In the genomic region with DNA sequence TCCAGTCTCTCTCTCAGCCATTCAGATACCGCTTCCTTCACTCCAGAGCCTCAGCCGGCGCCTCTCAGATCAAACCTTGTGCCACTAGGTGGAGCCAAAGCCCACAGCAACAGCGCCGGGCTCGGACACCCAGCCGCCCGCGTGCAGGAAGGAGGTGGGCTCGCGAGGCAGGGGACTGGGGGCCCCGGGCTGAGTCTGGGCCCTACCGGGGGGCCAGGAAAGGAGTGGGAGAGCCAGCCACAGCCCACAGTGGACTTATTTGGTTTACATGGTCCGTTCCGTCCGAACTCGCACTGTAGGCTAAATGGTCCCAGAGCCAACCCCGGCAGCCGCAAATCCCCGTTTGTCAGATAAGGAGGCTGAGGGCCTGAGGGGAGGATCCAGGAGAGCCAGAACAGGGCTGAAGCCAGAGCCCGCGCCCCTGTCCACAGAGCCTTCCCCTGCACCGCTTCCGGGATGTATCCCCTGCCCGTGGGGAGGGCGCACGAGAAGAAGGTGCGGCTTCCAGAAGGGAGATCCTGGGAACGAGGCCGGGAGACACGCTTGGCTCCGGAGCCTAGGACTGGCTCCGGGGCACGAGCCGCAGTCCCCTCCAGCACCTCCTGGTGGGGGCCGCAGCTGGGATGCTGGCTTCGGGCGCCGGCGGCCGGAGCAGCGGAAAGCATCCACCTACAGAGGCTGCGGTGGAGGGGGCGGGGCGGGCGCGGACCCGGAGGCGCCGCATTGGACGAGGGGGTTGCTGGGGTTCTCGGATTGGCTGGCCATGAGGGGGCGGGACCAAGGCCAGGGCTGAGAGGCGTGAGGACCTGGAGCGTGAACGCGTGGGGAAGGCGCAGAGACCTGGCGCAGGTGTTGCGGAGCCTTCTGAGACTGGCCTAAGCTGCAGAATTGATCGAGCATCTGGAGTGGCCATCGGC, we compare ENCODE assay signal across 1 cellular context.
A peak's percentile ranks its signal among the peaks of the same experiment; 100 is the strongest.
TF ChIP-seq lines count a peak whose summit lies in the region.

No MANE protein-coding gene starts in this region.

TF ChIP-seq in HepG2, 621 proteins besides CTCF, POLR2A, EP300 and RAD21 (continued from another document and continues in another):
- TF ChIP-seq TBP (CRISPR knock-in tag; IDR thresholded peaks at IDR 0.05) = no peak
- peak; percentile 45; the same call in 1 of the 2 replicates for TF ChIP-seq FOXK1 (CRISPR knock-in tag; IDR thresholded peaks at IDR 0.05; ENCODE audit: borderline replicate concordance, low read depth)
- TF ChIP-seq RXRB (CRISPR knock-in tag; IDR thresholded peaks at IDR 0.05; ENCODE audit: borderline replicate concordance) = peak; percentile 39
- no peak for TF ChIP-seq TRIM24 (CRISPR knock-in tag; IDR thresholded peaks at IDR 0.05)
- TF ChIP-seq ATF5 (CRISPR knock-in tag; IDR thresholded peaks at IDR 0.05; ENCODE audit: low read depth) = no peak
- TF ChIP-seq, protein P1, sequence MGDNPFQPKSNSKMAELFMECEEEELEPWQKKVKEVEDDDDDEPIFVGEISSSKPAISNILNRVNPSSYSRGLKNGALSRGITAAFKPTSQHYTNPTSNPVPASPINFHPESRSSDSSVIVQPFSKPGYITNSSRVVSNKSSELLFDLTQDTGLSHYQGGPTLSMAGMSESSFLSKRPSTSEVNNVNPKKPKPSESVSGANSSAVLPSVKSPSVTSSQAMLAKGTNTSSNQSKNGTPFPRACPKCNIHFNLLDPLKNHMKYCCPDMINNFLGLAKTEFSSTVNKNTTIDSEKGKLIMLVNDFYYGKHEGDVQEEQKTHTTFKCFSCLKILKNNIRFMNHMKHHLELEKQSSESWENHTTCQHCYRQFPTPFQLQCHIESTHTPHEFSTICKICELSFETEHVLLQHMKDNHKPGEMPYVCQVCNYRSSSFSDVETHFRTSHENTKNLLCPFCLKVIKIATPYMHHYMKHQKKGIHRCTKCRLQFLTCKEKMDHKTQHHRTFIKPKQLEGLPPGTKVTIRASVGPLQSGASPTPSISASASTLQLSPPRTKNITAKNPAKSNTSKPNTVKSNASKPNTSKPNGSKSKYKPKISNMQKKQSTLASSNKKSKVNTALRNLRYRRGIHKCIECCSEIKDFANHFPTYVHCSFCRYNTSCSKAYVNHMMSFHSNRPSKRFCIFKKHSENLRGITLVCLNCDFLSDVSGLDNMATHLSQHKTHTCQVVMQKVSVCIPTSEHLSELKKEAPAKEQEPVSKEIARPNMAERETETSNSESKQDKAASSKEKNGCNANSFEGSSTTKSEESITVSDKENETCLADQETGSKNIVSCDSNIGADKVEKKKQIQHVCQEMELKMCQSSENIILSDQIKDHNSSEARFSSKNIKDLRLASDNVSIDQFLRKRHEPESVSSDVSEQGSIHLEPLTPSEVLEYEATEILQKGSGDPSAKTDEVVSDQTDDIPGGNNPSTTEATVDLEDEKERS (CRISPR knock-in tag; IDR thresholded peaks at IDR 0.05) = no peak
- TF ChIP-seq, protein P2, sequence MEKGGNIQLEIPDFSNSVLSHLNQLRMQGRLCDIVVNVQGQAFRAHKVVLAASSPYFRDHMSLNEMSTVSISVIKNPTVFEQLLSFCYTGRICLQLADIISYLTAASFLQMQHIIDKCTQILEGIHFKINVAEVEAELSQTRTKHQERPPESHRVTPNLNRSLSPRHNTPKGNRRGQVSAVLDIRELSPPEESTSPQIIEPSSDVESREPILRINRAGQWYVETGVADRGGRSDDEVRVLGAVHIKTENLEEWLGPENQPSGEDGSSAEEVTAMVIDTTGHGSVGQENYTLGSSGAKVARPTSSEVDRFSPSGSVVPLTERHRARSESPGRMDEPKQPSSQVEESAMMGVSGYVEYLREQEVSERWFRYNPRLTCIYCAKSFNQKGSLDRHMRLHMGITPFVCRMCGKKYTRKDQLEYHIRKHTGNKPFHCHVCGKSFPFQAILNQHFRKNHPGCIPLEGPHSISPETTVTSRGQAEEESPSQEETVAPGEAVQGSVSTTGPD (CRISPR knock-in tag; IDR thresholded peaks at IDR 0.05) = no peak
- no peak for TF ChIP-seq JUNB (CRISPR knock-in tag; IDR thresholded peaks at IDR 0.05; ENCODE audit: borderline replicate concordance)
- TF ChIP-seq, protein P3, sequence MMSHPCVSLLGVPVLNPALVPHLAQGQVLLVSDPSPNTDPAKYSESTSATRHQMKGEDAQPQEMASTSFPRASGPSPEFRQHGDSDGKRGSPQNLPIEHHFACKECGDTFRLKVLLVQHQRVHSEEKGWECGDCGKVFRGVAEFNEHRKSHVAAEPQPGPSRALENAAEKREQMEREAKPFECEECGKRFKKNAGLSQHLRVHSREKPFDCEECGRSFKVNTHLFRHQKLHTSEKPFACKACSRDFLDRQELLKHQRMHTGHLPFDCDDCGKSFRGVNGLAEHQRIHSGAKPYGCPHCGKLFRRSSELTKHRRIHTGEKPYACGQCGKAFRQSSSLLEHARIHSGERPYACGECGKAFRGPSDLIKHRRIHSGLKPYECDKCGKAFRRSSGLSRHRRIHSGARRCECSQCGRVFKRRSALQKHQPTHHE (CRISPR knock-in tag; IDR thresholded peaks at IDR 0.05; ENCODE audit: borderline replicate concordance) = no peak
- no peak for TF ChIP-seq FOSL1 (CRISPR knock-in tag; IDR thresholded peaks at IDR 0.05; ENCODE audit: borderline replicate concordance)
- 0 out of 2 replicates have a peak, but pooled peaks have one; percentile 35 for TF ChIP-seq ZSCAN25 (CRISPR knock-in tag; IDR thresholded peaks at IDR 0.05)
- TF ChIP-seq, protein P4, sequence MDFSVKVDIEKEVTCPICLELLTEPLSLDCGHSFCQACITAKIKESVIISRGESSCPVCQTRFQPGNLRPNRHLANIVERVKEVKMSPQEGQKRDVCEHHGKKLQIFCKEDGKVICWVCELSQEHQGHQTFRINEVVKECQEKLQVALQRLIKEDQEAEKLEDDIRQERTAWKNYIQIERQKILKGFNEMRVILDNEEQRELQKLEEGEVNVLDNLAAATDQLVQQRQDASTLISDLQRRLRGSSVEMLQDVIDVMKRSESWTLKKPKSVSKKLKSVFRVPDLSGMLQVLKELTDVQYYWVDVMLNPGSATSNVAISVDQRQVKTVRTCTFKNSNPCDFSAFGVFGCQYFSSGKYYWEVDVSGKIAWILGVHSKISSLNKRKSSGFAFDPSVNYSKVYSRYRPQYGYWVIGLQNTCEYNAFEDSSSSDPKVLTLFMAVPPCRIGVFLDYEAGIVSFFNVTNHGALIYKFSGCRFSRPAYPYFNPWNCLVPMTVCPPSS (IDR thresholded peaks at IDR 0.05) = no peak
- TF ChIP-seq, protein P5, sequence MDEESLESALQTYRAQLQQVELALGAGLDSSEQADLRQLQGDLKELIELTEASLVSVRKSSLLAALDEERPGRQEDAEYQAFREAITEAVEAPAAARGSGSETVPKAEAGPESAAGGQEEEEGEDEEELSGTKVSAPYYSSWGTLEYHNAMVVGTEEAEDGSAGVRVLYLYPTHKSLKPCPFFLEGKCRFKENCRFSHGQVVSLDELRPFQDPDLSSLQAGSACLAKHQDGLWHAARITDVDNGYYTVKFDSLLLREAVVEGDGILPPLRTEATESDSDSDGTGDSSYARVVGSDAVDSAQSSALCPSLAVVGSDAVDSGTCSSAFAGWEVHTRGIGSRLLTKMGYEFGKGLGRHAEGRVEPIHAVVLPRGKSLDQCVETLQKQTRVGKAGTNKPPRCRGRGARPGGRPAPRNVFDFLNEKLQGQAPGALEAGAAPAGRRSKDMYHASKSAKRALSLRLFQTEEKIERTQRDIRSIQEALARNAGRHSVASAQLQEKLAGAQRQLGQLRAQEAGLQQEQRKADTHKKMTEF (CRISPR knock-in tag; IDR thresholded peaks at IDR 0.05) = peak; percentile 57
- no peak for TF ChIP-seq PAX8 (CRISPR knock-in tag; IDR thresholded peaks at IDR 0.05; ENCODE audit: borderline replicate concordance)
- no peak for TF ChIP-seq DNMT1 (CRISPR knock-in tag; IDR thresholded peaks at IDR 0.05)
- no peak for TF ChIP-seq MED8 (CRISPR knock-in tag; IDR thresholded peaks at IDR 0.05; ENCODE audit: insufficient replicate concordance)
- peak; percentile 37; the same call in 1 of the 2 replicates for TF ChIP-seq TAF1 (CRISPR knock-in tag; IDR thresholded peaks at IDR 0.05)
- TF ChIP-seq ZNF790 (CRISPR knock-in tag; IDR thresholded peaks at IDR 0.05; ENCODE audit: borderline replicate concordance) = peak; percentile 80; the same call in 1 of the 2 replicates
- no peak for TF ChIP-seq YEATS2 (CRISPR knock-in tag; IDR thresholded peaks at IDR 0.05; ENCODE audit: borderline replicate concordance)
- TF ChIP-seq, protein P6, sequence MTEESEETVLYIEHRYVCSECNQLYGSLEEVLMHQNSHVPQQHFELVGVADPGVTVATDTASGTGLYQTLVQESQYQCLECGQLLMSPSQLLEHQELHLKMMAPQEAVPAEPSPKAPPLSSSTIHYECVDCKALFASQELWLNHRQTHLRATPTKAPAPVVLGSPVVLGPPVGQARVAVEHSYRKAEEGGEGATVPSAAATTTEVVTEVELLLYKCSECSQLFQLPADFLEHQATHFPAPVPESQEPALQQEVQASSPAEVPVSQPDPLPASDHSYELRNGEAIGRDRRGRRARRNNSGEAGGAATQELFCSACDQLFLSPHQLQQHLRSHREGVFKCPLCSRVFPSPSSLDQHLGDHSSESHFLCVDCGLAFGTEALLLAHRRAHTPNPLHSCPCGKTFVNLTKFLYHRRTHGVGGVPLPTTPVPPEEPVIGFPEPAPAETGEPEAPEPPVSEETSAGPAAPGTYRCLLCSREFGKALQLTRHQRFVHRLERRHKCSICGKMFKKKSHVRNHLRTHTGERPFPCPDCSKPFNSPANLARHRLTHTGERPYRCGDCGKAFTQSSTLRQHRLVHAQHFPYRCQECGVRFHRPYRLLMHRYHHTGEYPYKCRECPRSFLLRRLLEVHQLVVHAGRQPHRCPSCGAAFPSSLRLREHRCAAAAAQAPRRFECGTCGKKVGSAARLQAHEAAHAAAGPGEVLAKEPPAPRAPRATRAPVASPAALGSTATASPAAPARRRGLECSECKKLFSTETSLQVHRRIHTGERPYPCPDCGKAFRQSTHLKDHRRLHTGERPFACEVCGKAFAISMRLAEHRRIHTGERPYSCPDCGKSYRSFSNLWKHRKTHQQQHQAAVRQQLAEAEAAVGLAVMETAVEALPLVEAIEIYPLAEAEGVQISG (CRISPR knock-in tag; IDR thresholded peaks at IDR 0.05) = 0 out of 2 replicates have a peak, but pooled peaks have one; percentile 22
- TF ChIP-seq ZNF557 (CRISPR knock-in tag; IDR thresholded peaks at IDR 0.05) = no peak
- no peak for TF ChIP-seq EED (CRISPR knock-in tag; IDR thresholded peaks at IDR 0.05)
- TF ChIP-seq ZNF609 (CRISPR knock-in tag; IDR thresholded peaks at IDR 0.05; ENCODE audit: borderline replicate concordance) = 0 out of 2 replicates have a peak, but pooled peaks have one; percentile 38
- TF ChIP-seq, protein P7, sequence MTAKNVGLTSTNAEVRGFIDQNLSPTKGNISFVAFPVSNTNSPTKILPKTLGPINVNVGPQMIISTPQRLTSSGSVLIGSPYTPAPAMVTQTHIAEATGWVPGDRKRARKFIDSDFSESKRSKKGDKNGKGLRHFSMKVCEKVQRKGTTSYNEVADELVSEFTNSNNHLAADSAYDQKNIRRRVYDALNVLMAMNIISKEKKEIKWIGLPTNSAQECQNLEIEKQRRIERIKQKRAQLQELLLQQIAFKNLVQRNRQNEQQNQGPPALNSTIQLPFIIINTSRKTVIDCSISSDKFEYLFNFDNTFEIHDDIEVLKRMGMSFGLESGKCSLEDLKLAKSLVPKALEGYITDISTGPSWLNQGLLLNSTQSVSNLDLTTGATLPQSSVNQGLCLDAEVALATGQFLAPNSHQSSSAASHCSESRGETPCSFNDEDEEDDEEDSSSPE (CRISPR knock-in tag; IDR thresholded peaks at IDR 0.05) = peak; percentile 67
- TF ChIP-seq PHF8 (CRISPR knock-in tag; IDR thresholded peaks at IDR 0.05) = peak; percentile 44; the same call in 1 of the 2 replicates
- TF ChIP-seq ZNF768 (CRISPR knock-in tag; IDR thresholded peaks at IDR 0.05) = peak; percentile 37; the same call in 1 of the 2 replicates
- TF ChIP-seq FOXK2 (IDR thresholded peaks at IDR 0.05) = no peak
- no peak for TF ChIP-seq ZNF589 (CRISPR knock-in tag; conservative IDR thresholded peaks at IDR 0.05)
- peak; percentile 64; the same call in 1 of the 2 replicates for TF ChIP-seq HDAC1 (CRISPR knock-in tag; IDR thresholded peaks at IDR 0.05)
- peak; percentile 50; the same call in 1 of the 2 replicates for TF ChIP-seq ZNF546 (CRISPR knock-in tag; conservative IDR thresholded peaks at IDR 0.05)
- peak; percentile 22; the same call in 1 of the 2 replicates for TF ChIP-seq HOXA3 (CRISPR knock-in tag; IDR thresholded peaks at IDR 0.05)
- no peak for TF ChIP-seq ZNF570 (CRISPR knock-in tag; IDR thresholded peaks at IDR 0.05; ENCODE audit: borderline replicate concordance)
